21 cellular contexts compared by ENCODE assay signal in genomic region chr14:87494010-87494409, GRCh38.
DNase-seq lines count a peak whose midpoint lies in the region; ATAC-seq and TF ChIP-seq lines count a peak whose summit lies in the region.
"Had no signal": no experiment of that assay in that cellular context is flagged by ENCODE, and none has a peak within 500 bp of the region (broad histone marks: within the 10 kb centered on the region; RNA-seq: fewer than 3 reads in every experiment).

No MANE protein-coding gene starts in this region.

- H3K4me1 Mint-ChIP-seq in Calu3 (ENCODE audit: low read depth, unreplicated experiment), result peaks cover 32% of the 10 kb centered on the region

- TF ChIP-seq CTCF in Calu3 (IDR thresholded peaks at IDR 0.05; ENCODE audit: unreplicated experiment), result no peak

- no TSS peak for BruUV-seq in Calu3 (replicated peaks; lab: Mats Ljungman, UMichigan)

- intact Hi-C loops in Calu3 (cut with micrococcal nuclease; ENCODE audit: unreplicated experiment), result loop anchor here (5.0 to 10.0 kb wide), 2 partner anchors 62 to 121 kb away; no protein-coding TSS in a partner anchor

- no peaks in the 10 kb centered on the region for H3K27me3 Mint-ChIP-seq in Calu3 (ENCODE audit: unreplicated experiment)
- H3K27me3 Mint-ChIP-seq: CD4-positive, alpha-beta T cell had no signal

- H3K36me3 Mint-ChIP-seq in Calu3 (ENCODE audit: insufficient read depth, unreplicated experiment), result peaks cover 13% of the 10 kb centered on the region

- ATAC-seq in GM19395 (IDR thresholded peaks at IDR 0.05; ENCODE audit: unreplicated experiment) (no peak), HG03571 (IDR thresholded peaks at IDR 0.05; ENCODE audit: unreplicated experiment) (no peak)
- ATAC-seq: K562, PC-3 had no signal

- no peak overlapping the region for H3K4me3 Mint-ChIP-seq in Calu3 (ENCODE audit: low read depth, unreplicated experiment)
- H3K4me3 Mint-ChIP-seq: CD4-positive, alpha-beta T cell had no signal

- H3K27ac Mint-ChIP-seq in Calu3 (ENCODE audit: unreplicated experiment), result no peak overlapping the region
- H3K27ac Mint-ChIP-seq: CD4-positive, alpha-beta T cell had no signal

- peak; percentile 6 for DNase-seq in DMS 273 (lab: John Stamatoyannopoulos, UW; ENCODE audit: unreplicated experiment)
- no peak for DNase-seq in DMS 273 treated with DMSO at 0.1 percent for 48 hours (lab: John Stamatoyannopoulos, UW)
- DNase-seq in MV-4-11 (lab: John Stamatoyannopoulos, UW), result peak; percentile 39
- DNase-seq in SK-N-DZ (ENCODE audit: low spot score), result peak; percentile 2
- DNase-seq in kidney tubule cell (ENCODE audit: low spot score), result peak; percentile 2
- no peak for DNase-seq in Calu3
- DNase-seq: BE2C; CD4-positive, alpha-beta T cell; EL; HCEC 1CT; NCI-H1105; NCI-H1694; NCI-H226; NCI-H524 treated with DMSO at 0.1 percent for 48 hours; NK-92 treated with Interleukin-12 subunit alpha and Interleukin-12 subunit beta, amount 100 ng/mL, for 24 hours; PC-3; SK-N-SH; T-helper 1 cell had no signal

- CTCF ChIA-PET in Calu3 (lab: Charles Lee), result no interaction called here

- H3K9me3 Mint-ChIP-seq in Calu3 (ENCODE audit: low read depth, unreplicated experiment), result no peaks in the 10 kb centered on the region

Comparison
In these comparisons a context has a peak if more than half of its experiments do, and no peak if none do; other contexts are left out.
1. DNase-seq: peak in DMS 273 (single experiment), MV-4-11 (single experiment), SK-N-DZ (single experiment) and kidney tubule cell (single experiment); none in DMS 273 treated with DMSO at 0.1 percent for 48 hours (single experiment) and Calu3 (single experiment).